Comparison of ENCODE assay signal across 1 cellular context in genomic region chr2:202634556-202635440, GRCh38.
TF ChIP-seq lines count a peak whose summit lies in the region.

Gene FAM117B, plus strand, starts transcription at chr2:202634969. Its CDS starts 219 bp downstream, at chr2:202635188.

TF ChIP-seq in K562, 482 proteins besides CTCF, POLR2A, EP300 and RAD21 (continued from another document and continues in another):
- TF ChIP-seq MGA (IDR thresholded peaks at IDR 0.05) (peak; percentile 69), CTCFL (IDR thresholded peaks at IDR 0.05; ENCODE audit: borderline replicate concordance, insufficient read depth, low read depth, low read length, poor library complexity, severe bottlenecking) (peak; percentile 79), KLF16 (IDR thresholded peaks at IDR 0.05) (no peak), BHLHE40 (IDR thresholded peaks at IDR 0.05; ENCODE audit: low read length) (peak; percentile 92), ETV1 (tag; conservative IDR thresholded peaks at IDR 0.05; ENCODE audit: low read depth) (peak; percentile 34; the same call in 1 of the 2 replicates), NEUROD1 (IDR thresholded peaks at IDR 0.05; ENCODE audit: borderline replicate concordance, low read depth, low read length, partially characterized antibody) (no peak), ZNF197 (CRISPR knock-in tag; IDR thresholded peaks at IDR 0.05; ENCODE audit: low read depth) (no peak), NFYB (IDR thresholded peaks at IDR 0.05; ENCODE audit: extremely low read depth, insufficient read length) (peak; percentile 86), TFAP4 (CRISPR knock-in tag; IDR thresholded peaks at IDR 0.05; ENCODE audit: borderline replicate concordance) (peak; percentile 60), MBD2 (IDR thresholded peaks at IDR 0.05; ENCODE audit: borderline replicate concordance, low read depth) (peak; percentile 62), XRCC5 (IDR thresholded peaks at IDR 0.05; ENCODE audit: low read depth, low read length) (no peak), RBFOX2 (IDR thresholded peaks at IDR 0.05; ENCODE audit: low read depth, low read length) (peak; percentile 86), TBL1XR1 (IDR thresholded peaks at IDR 0.05; ENCODE audit: low read length in 2 of 2) (no peak), KDM2B (CRISPR knock-in tag; IDR thresholded peaks at IDR 0.05) (0 out of 2 replicates have a peak, but pooled peaks have one; percentile 68), ARID1B (IDR thresholded peaks at IDR 0.05) (0 out of 2 replicates have a peak, but pooled peaks have one; percentile 23), MAZ (CRISPR knock-in tag; conservative IDR thresholded peaks at IDR 0.05 in 1 of 2, IDR thresholded peaks at IDR 0.05 in 1 of 2) (peak; percentile 80 to 90), HES1 (IDR thresholded peaks at IDR 0.05; ENCODE audit: low read depth) (peak; percentile 92), MCM7 (IDR thresholded peaks at IDR 0.05) (no peak), TBP (optimal IDR thresholded peaks at IDR 0.05; ENCODE audit: low read depth, low read length) (peak; percentile 49), NCOR1 (IDR thresholded peaks at IDR 0.05) (peak; percentile 74), CREB1 (IDR thresholded peaks at IDR 0.05) (no peak; the same call in 1 of the 2 replicates), CREB1 (CRISPR knock-in tag; IDR thresholded peaks at IDR 0.05) (peak; percentile 71), FOS (IDR thresholded peaks at IDR 0.05; ENCODE audit: extremely low read depth, insufficient read length) (peak; percentile 65), HDAC2 (IDR thresholded peaks at IDR 0.05) (peak; percentile 56; the same call in 1 of the 2 replicates), RERE (CRISPR knock-in tag; IDR thresholded peaks at IDR 0.05; ENCODE audit: borderline replicate concordance) (no peak), KLF6 (CRISPR knock-in tag; IDR thresholded peaks at IDR 0.05; ENCODE audit: borderline replicate concordance) (no peak), POLR2G (IDR thresholded peaks at IDR 0.05; ENCODE audit: low read depth, low read length) (peak; percentile 84), RBM25 (IDR thresholded peaks at IDR 0.05; ENCODE audit: low read depth, low read length, severe bottlenecking) (peak; percentile 87), FOXM1 (IDR thresholded peaks at IDR 0.05; ENCODE audit: low read depth) (no peak), FOXM1 (CRISPR knock-in tag; IDR thresholded peaks at IDR 0.05; ENCODE audit: low read depth) (no peak), NKRF (IDR thresholded peaks at IDR 0.05; ENCODE audit: borderline replicate concordance) (peak; percentile 45; the same call in 1 of the 2 replicates), PRPF4 (IDR thresholded peaks at IDR 0.05; ENCODE audit: insufficient read depth, low read depth, low read length, poor library complexity, severe bottlenecking) (no peak), GTF2B (IDR thresholded peaks at IDR 0.05; ENCODE audit: extremely low read depth, insufficient read length) (no peak), SP2 (IDR thresholded peaks at IDR 0.05; ENCODE audit: extremely low read depth, low read depth, low read length, poor library complexity, severe bottlenecking) (peak; percentile 35)
